3 cellular contexts compared by ENCODE assay signal in the genomic region with DNA sequence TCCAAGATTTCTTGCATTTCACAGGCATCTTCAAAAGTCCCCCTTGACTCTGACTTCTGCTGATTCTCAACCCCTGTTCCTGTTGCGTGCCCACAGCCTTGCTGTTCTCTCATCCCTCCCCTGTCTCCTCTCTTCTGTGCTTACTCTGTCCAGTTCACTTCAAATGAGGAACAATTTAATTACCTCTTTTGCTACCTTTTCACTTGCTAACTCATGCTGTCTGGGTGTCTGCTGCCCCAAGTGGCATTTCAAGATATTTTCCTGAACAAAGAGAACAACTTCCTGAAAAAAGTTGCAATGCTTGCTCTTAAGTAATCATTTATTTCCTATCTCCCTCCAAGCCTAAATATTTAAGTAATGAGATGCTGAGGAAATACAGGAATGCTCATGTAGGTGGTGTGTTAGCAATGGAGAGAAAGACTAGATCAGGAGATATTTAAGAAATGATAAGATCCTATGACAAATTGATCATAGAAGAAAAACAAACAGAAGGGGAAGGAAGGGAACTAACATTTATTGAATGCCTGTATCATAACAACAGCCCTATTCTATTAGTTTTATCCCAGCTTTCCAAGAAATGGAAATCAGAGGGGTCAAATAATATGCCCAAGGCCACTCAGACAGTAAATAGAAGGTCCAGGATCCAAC.
TF ChIP-seq lines count a peak whose summit lies in the region.

No MANE protein-coding gene starts in this region.

TF ChIP-seq in SK-N-SH, 30 proteins besides CTCF, POLR2A, EP300 and RAD21 (continued from another document and continues in another):
- TF ChIP-seq RXRA (IDR thresholded peaks at IDR 0.05; ENCODE audit: borderline replicate concordance, low read depth), result no peak
- TF ChIP-seq FOSL2 (IDR thresholded peaks at IDR 0.05; ENCODE audit: borderline replicate concordance, low read depth), result no peak
- TF ChIP-seq TEAD4 (IDR thresholded peaks at IDR 0.05; ENCODE audit: borderline replicate concordance, insufficient read depth), result no peak
- no peak for TF ChIP-seq CHD2 (IDR thresholded peaks at IDR 0.05; ENCODE audit: low read length, partially characterized antibody)
- TF ChIP-seq, protein P1, sequence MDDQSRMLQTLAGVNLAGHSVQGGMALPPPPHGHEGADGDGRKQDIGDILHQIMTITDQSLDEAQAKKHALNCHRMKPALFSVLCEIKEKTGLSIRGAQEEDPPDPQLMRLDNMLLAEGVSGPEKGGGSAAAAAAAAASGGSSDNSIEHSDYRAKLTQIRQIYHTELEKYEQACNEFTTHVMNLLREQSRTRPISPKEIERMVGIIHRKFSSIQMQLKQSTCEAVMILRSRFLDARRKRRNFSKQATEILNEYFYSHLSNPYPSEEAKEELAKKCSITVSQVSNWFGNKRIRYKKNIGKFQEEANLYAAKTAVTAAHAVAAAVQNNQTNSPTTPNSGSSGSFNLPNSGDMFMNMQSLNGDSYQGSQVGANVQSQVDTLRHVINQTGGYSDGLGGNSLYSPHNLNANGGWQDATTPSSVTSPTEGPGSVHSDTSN (IDR thresholded peaks at IDR 0.05), result no peak
- TF ChIP-seq TAF1 (IDR thresholded peaks at IDR 0.05; ENCODE audit: borderline replicate concordance, low read depth, low read length), result no peak
- TF ChIP-seq, protein P2, sequence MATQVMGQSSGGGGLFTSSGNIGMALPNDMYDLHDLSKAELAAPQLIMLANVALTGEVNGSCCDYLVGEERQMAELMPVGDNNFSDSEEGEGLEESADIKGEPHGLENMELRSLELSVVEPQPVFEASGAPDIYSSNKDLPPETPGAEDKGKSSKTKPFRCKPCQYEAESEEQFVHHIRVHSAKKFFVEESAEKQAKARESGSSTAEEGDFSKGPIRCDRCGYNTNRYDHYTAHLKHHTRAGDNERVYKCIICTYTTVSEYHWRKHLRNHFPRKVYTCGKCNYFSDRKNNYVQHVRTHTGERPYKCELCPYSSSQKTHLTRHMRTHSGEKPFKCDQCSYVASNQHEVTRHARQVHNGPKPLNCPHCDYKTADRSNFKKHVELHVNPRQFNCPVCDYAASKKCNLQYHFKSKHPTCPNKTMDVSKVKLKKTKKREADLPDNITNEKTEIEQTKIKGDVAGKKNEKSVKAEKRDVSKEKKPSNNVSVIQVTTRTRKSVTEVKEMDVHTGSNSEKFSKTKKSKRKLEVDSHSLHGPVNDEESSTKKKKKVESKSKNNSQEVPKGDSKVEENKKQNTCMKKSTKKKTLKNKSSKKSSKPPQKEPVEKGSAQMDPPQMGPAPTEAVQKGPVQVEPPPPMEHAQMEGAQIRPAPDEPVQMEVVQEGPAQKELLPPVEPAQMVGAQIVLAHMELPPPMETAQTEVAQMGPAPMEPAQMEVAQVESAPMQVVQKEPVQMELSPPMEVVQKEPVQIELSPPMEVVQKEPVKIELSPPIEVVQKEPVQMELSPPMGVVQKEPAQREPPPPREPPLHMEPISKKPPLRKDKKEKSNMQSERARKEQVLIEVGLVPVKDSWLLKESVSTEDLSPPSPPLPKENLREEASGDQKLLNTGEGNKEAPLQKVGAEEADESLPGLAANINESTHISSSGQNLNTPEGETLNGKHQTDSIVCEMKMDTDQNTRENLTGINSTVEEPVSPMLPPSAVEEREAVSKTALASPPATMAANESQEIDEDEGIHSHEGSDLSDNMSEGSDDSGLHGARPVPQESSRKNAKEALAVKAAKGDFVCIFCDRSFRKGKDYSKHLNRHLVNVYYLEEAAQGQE (IDR thresholded peaks at IDR 0.05; ENCODE audit: low read depth, low read length), result no peak
- no peak for TF ChIP-seq NRF1 (IDR thresholded peaks at IDR 0.05; ENCODE audit: low read depth, low read length)
- no peak for TF ChIP-seq JUND (IDR thresholded peaks at IDR 0.05)
- no peak for TF ChIP-seq USF1 (IDR thresholded peaks at IDR 0.05; ENCODE audit: borderline replicate concordance, low read depth)
- TF ChIP-seq MXI1 (IDR thresholded peaks at IDR 0.05; ENCODE audit: low read depth, low read length), result no peak
- TF ChIP-seq FOXJ3 (CRISPR knock-in tag; IDR thresholded peaks at IDR 0.05), result no peak

TF ChIP-seq in SK-N-SH treated with all-trans-retinoic acid at 6 μM for 48 hours, 23 proteins besides CTCF, POLR2A, EP300 and RAD21 (continued from another document):
- TF ChIP-seq, protein P3, sequence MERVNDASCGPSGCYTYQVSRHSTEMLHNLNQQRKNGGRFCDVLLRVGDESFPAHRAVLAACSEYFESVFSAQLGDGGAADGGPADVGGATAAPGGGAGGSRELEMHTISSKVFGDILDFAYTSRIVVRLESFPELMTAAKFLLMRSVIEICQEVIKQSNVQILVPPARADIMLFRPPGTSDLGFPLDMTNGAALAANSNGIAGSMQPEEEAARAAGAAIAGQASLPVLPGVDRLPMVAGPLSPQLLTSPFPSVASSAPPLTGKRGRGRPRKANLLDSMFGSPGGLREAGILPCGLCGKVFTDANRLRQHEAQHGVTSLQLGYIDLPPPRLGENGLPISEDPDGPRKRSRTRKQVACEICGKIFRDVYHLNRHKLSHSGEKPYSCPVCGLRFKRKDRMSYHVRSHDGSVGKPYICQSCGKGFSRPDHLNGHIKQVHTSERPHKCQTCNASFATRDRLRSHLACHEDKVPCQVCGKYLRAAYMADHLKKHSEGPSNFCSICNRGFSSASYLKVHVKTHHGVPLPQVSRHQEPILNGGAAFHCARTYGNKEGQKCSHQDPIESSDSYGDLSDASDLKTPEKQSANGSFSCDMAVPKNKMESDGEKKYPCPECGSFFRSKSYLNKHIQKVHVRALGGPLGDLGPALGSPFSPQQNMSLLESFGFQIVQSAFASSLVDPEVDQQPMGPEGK (CRISPR knock-in tag; IDR thresholded peaks at IDR 0.05; ENCODE audit: borderline replicate concordance), result no peak
- TF ChIP-seq CREB5 (CRISPR knock-in tag; IDR thresholded peaks at IDR 0.05; ENCODE audit: low read depth) (no peak), POU6F1 (CRISPR knock-in tag; IDR thresholded peaks at IDR 0.05; ENCODE audit: borderline replicate concordance, low read depth) (no peak), ZFP3 (CRISPR knock-in tag; IDR thresholded peaks at IDR 0.05) (no peak), ZC3H10 (CRISPR knock-in tag; IDR thresholded peaks at IDR 0.05) (no peak), SNAI2 (CRISPR knock-in tag; IDR thresholded peaks at IDR 0.05) (no peak)
- TF ChIP-seq, protein P4, sequence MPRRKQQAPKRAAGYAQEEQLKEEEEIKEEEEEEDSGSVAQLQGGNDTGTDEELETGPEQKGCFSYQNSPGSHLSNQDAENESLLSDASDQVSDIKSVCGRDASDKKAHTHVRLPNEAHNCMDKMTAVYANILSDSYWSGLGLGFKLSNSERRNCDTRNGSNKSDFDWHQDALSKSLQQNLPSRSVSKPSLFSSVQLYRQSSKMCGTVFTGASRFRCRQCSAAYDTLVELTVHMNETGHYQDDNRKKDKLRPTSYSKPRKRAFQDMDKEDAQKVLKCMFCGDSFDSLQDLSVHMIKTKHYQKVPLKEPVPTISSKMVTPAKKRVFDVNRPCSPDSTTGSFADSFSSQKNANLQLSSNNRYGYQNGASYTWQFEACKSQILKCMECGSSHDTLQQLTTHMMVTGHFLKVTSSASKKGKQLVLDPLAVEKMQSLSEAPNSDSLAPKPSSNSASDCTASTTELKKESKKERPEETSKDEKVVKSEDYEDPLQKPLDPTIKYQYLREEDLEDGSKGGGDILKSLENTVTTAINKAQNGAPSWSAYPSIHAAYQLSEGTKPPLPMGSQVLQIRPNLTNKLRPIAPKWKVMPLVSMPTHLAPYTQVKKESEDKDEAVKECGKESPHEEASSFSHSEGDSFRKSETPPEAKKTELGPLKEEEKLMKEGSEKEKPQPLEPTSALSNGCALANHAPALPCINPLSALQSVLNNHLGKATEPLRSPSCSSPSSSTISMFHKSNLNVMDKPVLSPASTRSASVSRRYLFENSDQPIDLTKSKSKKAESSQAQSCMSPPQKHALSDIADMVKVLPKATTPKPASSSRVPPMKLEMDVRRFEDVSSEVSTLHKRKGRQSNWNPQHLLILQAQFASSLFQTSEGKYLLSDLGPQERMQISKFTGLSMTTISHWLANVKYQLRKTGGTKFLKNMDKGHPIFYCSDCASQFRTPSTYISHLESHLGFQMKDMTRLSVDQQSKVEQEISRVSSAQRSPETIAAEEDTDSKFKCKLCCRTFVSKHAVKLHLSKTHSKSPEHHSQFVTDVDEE (CRISPR knock-in tag; IDR thresholded peaks at IDR 0.05), result no peak

TF ChIP-seq in endothelial cell of umbilical vein, 7 proteins besides CTCF, POLR2A, EP300 and RAD21 (continued from another document):
- TF ChIP-seq, protein P5, sequence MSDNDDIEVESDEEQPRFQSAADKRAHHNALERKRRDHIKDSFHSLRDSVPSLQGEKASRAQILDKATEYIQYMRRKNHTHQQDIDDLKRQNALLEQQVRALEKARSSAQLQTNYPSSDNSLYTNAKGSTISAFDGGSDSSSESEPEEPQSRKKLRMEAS (IDR thresholded peaks at IDR 0.05; ENCODE audit: insufficient read depth, insufficient read length), result no peak
- TF ChIP-seq FOS (IDR thresholded peaks at IDR 0.05; ENCODE audit: borderline replicate concordance, insufficient read depth, low read length), result no peak
- TF ChIP-seq EZH2 (IDR thresholded peaks at IDR 0.05; ENCODE audit: borderline replicate concordance, low read depth, low read length, severe bottlenecking), result no peak
- no peak for TF ChIP-seq GATA2 (IDR thresholded peaks at IDR 0.05; ENCODE audit: insufficient read depth, insufficient read length, low read depth, low read length)
